In the genomic region with DNA sequence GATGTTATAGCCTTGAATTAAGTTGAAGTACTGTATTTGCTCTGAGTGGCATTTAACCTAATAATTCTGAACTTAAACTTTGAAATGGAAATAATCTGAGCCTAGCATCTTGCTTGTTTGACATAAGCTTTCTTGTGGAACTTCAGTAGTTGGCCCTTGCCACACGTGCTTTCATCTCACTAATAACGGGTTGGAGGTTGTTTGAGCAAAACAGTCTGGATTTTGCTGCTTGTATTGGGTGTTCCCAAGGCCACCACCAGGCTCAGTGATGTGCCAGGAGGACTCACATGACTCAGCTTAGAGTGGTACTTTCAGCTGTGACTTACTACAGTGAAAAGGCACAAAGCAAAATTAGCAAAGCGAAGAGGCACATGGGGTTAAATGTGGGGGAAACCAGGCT, we compare ENCODE assay signal across 22 cellular contexts. TPM values are rescaled to one million over a fixed set of nuclear protein-coding genes. Genes with fewer than 3 reads are reported as not detected.
A peak's percentile ranks its signal among the peaks of the same experiment; 100 is the strongest.
DNase-seq lines count a peak whose midpoint lies in the region; ATAC-seq and TF ChIP-seq lines count a peak whose summit lies in the region.
"Had no signal": no experiment of that assay in that cellular context is flagged by ENCODE, and none has a peak within 500 bp of the region (broad histone marks: within the 10 kb centered on the region; RNA-seq: fewer than 3 reads in every experiment).

No MANE protein-coding gene starts in this region.

- peaks cover 22% of the 10 kb centered on the region for H3K4me1 Mint-ChIP-seq in activated naive CD8-positive, alpha-beta T cell treated with anti-CD3 and anti-CD28 coated beads, Interleukin-2, amount 50 U/mL, for 24 hours
- peaks cover 21 to 36% (median 27%) of the 10 kb centered on the region in 4 donors for H3K4me1 Mint-ChIP-seq in naive thymus-derived CD8-positive, alpha-beta T cell

- H3F3A ChIP-seq in MM.1S (ENCODE audit: insufficient read depth, low read length): no peaks in the 10 kb centered on the region

- no peaks in the 10 kb centered on the region for H3K9me2 ChIP-seq in MM.1S (replicated peaks; ENCODE audit: insufficient read depth, low read length)

- H3K27me3 Mint-ChIP-seq in activated naive CD8-positive, alpha-beta T cell treated with anti-CD3 and anti-CD28 coated beads, Interleukin-2, amount 50 U/mL, for 24 hours: no peaks in the 10 kb centered on the region
- H3K27me3 Mint-ChIP-seq in naive thymus-derived CD8-positive, alpha-beta T cell: no peaks in the 10 kb centered on the region
- H3K27me3 Mint-ChIP-seq: activated naive CD4-positive, alpha-beta T cell treated with anti-CD3 and anti-CD28 coated beads, Interleukin-2, amount 10 ng/mL, durations not matched to agents 7 days and 5 days had no signal

- H4K20me1 ChIP-seq in MM.1S (ENCODE audit: insufficient read depth, low read length): no peaks in the 10 kb centered on the region

- H2AFZ ChIP-seq in MM.1S (ENCODE audit: low read length): no peak overlapping the region

- peaks cover 21% of the 10 kb centered on the region for H3K79me2 ChIP-seq in MM.1S (ENCODE audit: low read length)

- ATAC-seq in activated naive CD8-positive, alpha-beta T cell treated with anti-CD3 and anti-CD28 coated beads, Interleukin-2, amount 50 U/mL, for 24 hours: no peak
- no peak for ATAC-seq in naive thymus-derived CD8-positive, alpha-beta T cell
- ATAC-seq in GM21825 (IDR thresholded peaks at IDR 0.05; ENCODE audit: unreplicated experiment): no peak
- ATAC-seq: CD8-positive, alpha-beta T cell; HCT116 had no signal

- H3K4me3 ChIP-seq in MM.1S (ENCODE audit: low read length): no peak overlapping the region
- H3K4me3 ChIP-seq: breast epithelium, esophagus squamous epithelium, ovary, skin epidermis, upper lobe of left lung had no signal

- H3K4me1 ChIP-seq in MM.1S (ENCODE audit: low read length): peaks cover 20% of the 10 kb centered on the region
- H3K4me1 ChIP-seq: breast epithelium had no signal

- no peak overlapping the region for H3K27ac ChIP-seq in RWPE1
- H3K27ac ChIP-seq in MM.1S (ENCODE audit: low read length): no peak overlapping the region
- H3K27ac ChIP-seq: breast epithelium, esophagus squamous epithelium, ovary, skin epidermis, upper lobe of left lung, VCaP had no signal

- H3K4me3 Mint-ChIP-seq in activated naive CD8-positive, alpha-beta T cell treated with anti-CD3 and anti-CD28 coated beads, Interleukin-2, amount 50 U/mL, for 24 hours: no peak overlapping the region
- H3K4me3 Mint-ChIP-seq in naive thymus-derived CD8-positive, alpha-beta T cell: no peak overlapping the region
- H3K4me3 Mint-ChIP-seq: activated naive CD4-positive, alpha-beta T cell treated with anti-CD3 and anti-CD28 coated beads, Interleukin-2, amount 10 ng/mL, durations not matched to agents 7 days and 5 days; CD8-positive, alpha-beta T cell had no signal

- H3K9ac ChIP-seq in MM.1S (ENCODE audit: low read length): no peak overlapping the region

- H3K27ac Mint-ChIP-seq in activated naive CD8-positive, alpha-beta T cell treated with anti-CD3 and anti-CD28 coated beads, Interleukin-2, amount 50 U/mL, for 24 hours: peak overlapping the region; percentile 64
- H3K27ac Mint-ChIP-seq in naive thymus-derived CD8-positive, alpha-beta T cell: peak overlapping the region in 8 of 10 donors; percentile 6 to 69 (median 42)

- H3K9me3 Mint-ChIP-seq in activated naive CD8-positive, alpha-beta T cell treated with anti-CD3 and anti-CD28 coated beads, Interleukin-2, amount 50 U/mL, for 24 hours: no peaks in the 10 kb centered on the region
- no peaks in the 10 kb centered on the region for H3K9me3 Mint-ChIP-seq in naive thymus-derived CD8-positive, alpha-beta T cell
- H3K9me3 Mint-ChIP-seq: activated naive CD4-positive, alpha-beta T cell treated with anti-CD3 and anti-CD28 coated beads, Interleukin-2, amount 10 ng/mL, durations not matched to agents 7 days and 5 days; CD8-positive, alpha-beta T cell had no signal

- no peak overlapping the region for H3K4me2 ChIP-seq in MM.1S (ENCODE audit: low read depth, low read length)

- TF ChIP-seq CTCF in RWPE1 (conservative IDR thresholded peaks at IDR 0.05; ENCODE audit: low read depth): no peak
- TF ChIP-seq CTCF in MM.1S (IDR thresholded peaks at IDR 0.05; ENCODE audit: low read length): no peak

- POLR2A ChIA-PET in naive thymus-derived CD8-positive, alpha-beta T cell (lab: Charles Lee): no interaction called here
- POLR2A ChIA-PET in RWPE1 (lab: Yijun Ruan, JAX; ENCODE audit: low non-redundant PET): interaction anchor here (0.8 kb wide), 1 partner anchor 8 kb away, joined by 3 read pairs; no protein-coding TSS in a partner anchor

- CTCF ChIA-PET in RWPE1 (lab: Yijun Ruan, JAX): interaction anchor here (0.6 kb wide), 2 partner anchors 80 to 295 kb away, joined by 3 read pairs; no protein-coding TSS in a partner anchor

- no peaks in the 10 kb centered on the region for H3K9me3 ChIP-seq in MM.1S (replicated peaks; ENCODE audit: insufficient read depth, low read length)
- H3K9me3 ChIP-seq: breast epithelium, esophagus squamous epithelium, ovary, upper lobe of left lung had no signal

- peaks cover 67% of the 10 kb centered on the region for H3K36me3 Mint-ChIP-seq in activated naive CD8-positive, alpha-beta T cell treated with anti-CD3 and anti-CD28 coated beads, Interleukin-2, amount 50 U/mL, for 24 hours (ENCODE audit: low read depth)
- H3K36me3 Mint-ChIP-seq in naive thymus-derived CD8-positive, alpha-beta T cell: peaks cover 0 to 100% (median 14%) of the 10 kb centered on the region in 3 donors

- H3K27me3 ChIP-seq in MM.1S (replicated peaks; ENCODE audit: insufficient read depth, low read length): no peaks in the 10 kb centered on the region
- H3K27me3 ChIP-seq: breast epithelium, esophagus squamous epithelium, ovary, upper lobe of left lung had no signal

- DNase-seq in NCI-H2029 (lab: John Stamatoyannopoulos, UW): peak; percentile 57
- DNase-seq in NCI-H2029 treated with DMSO at 0.1 percent for 48 hours (lab: John Stamatoyannopoulos, UW): no peak
- peak; percentile 33 for DNase-seq in AG20443 (ENCODE audit: low spot score)
- DNase-seq in activated naive CD8-positive, alpha-beta T cell treated with anti-CD3 and anti-CD28 coated beads, Interleukin-2, amount 50 U/mL, for 24 hours: no peak
- no peak for DNase-seq in naive thymus-derived CD8-positive, alpha-beta T cell
- DNase-seq in RWPE1 (ENCODE audit: low spot score): no peak
- DNase-seq in MM.1S: no peak
- DNase-seq: 8988T; activated naive CD4-positive, alpha-beta T cell treated with anti-CD3 and anti-CD28 coated beads, Interleukin-2, amount 10 ng/mL, durations not matched to agents 7 days and 5 days; CD8-positive, alpha-beta T cell; DND-41; esophagus squamous epithelium; kidney glomerular epithelial cell; NCI-H1694 treated with DMSO at 0.1 percent for 48 hours; ovary; stimulated activated CD4-positive, alpha-beta T cell treated with anti-CD3 and anti-CD28 coated beads, Interleukin-4, amount 100 ng/mL, for 4 hours; upper lobe of left lung had no signal

- peaks cover 27% of the 10 kb centered on the region for H3K36me3 ChIP-seq in MM.1S (replicated peaks; ENCODE audit: insufficient read depth, low read length)
- H3K36me3 ChIP-seq: ovary had no signal

RNA-seq across cellular contexts. Expression of gene SECISBP2, which starts 35.7 kb away (rescaled TPM):
- total RNA-seq in naive thymus-derived CD8-positive, alpha-beta T cell: 100 to 1,000 TPM; 105 to 112 TPM
- polyA plus RNA-seq in naive thymus-derived CD8-positive, alpha-beta T cell: 10 to 100 TPM; 19.6 to 27.9 (median 21.2) TPM

RNA-seq across cellular contexts. Expression of gene CKS2, which starts 43.0 kb away (rescaled TPM):
- 1 to 10 TPM; 4.8 to 5.3 TPM for total RNA-seq in naive thymus-derived CD8-positive, alpha-beta T cell
- polyA plus RNA-seq in naive thymus-derived CD8-positive, alpha-beta T cell: 10 to 100 TPM in 1 of 3 donors, 1 to 10 TPM in 2; 7.0 to 13.6 (median 7.8) TPM

Comparison
In these comparisons a context has a peak if more than half of its experiments do, and no peak if none do; other contexts are left out.
1. DNase-seq: peak in NCI-H2029 (single experiment) and AG20443 (single experiment); none in NCI-H2029 treated with DMSO at 0.1 percent for 48 hours (single experiment), activated naive CD8-positive, alpha-beta T cell treated with anti-CD3 and anti-CD28 coated beads, Interleukin-2, amount 50 U/mL, for 24 hours (single experiment), naive thymus-derived CD8-positive, alpha-beta T cell (0 of 10), RWPE1 (single experiment) and MM.1S (single experiment).